13 cellular contexts compared by ENCODE assay signal in the genomic region with DNA sequence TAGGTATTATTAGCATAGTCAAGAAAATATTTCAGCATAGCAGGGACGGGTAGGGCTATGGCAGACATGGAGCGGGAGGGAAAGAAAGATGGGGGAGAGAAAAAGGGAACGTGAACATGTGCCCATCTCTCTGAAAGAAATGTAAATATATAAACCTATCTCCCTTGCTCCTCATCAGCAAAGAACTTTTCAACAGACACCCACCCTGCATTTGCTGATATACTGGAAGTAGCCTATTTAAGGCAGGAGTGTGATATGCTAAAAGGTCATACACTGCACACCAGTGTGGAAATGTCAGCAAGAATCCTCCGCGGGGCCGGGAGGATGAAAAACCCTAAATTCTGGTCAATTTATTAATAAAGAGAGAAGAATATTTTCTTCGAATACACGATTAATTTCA. TPM values are rescaled to one million over a fixed set of nuclear protein-coding genes. Genes with fewer than 3 reads are reported as not detected.
DNase-seq lines count a peak whose midpoint lies in the region; ATAC-seq and TF ChIP-seq lines count a peak whose summit lies in the region.
"Had no signal": no experiment of that assay in that cellular context is flagged by ENCODE, and none has a peak within 500 bp of the region (broad histone marks: within the 10 kb centered on the region; RNA-seq: fewer than 3 reads in every experiment).

No MANE protein-coding gene starts in this region.

- peak overlapping the region; percentile 83 for H3K4me3 ChIP-seq in left ventricle myocardium inferior
- peak overlapping the region; percentile 71 for H3K4me3 ChIP-seq in astrocyte of the cerebellum (ENCODE audit: low read depth, low read length)

- H3K27me3 Mint-ChIP-seq in immature natural killer cell (ENCODE audit: low read depth in 3 of 3) (peaks cover 3 to 10% (median 5%) of the 10 kb centered on the region in 3 donors), type B pancreatic cell (peaks cover 3% of the 10 kb centered on the region)
- H3K27me3 Mint-ChIP-seq in activated T-cell treated with anti-CD3 and anti-CD28 coated beads, Interleukin-2, amount 50 U/mL, for 4 hours (ENCODE audit: low read depth) = peaks cover 4% of the 10 kb centered on the region

- no peak for TF ChIP-seq CTCF in left ventricle myocardium inferior (IDR thresholded peaks at IDR 0.05; ENCODE audit: borderline replicate concordance)
- TF ChIP-seq CTCF in astrocyte of the cerebellum (IDR thresholded peaks at IDR 0.05; ENCODE audit: low read depth, low read length, missing control alignments) = no peak
- TF ChIP-seq CTCF in type B pancreatic cell (conservative IDR thresholded peaks at IDR 0.05) = no peak

- H3K4me1 ChIP-seq in left ventricle myocardium inferior = peaks cover 28% of the 10 kb centered on the region

- H3K36me3 Mint-ChIP-seq in immature natural killer cell (no peaks in the 10 kb centered on the region), type B pancreatic cell (no peaks in the 10 kb centered on the region)
- H3K36me3 Mint-ChIP-seq in activated T-cell treated with anti-CD3 and anti-CD28 coated beads, Interleukin-2, amount 50 U/mL, for 4 hours (ENCODE audit: insufficient read depth) = no peaks in the 10 kb centered on the region

- in situ Hi-C loops in astrocyte of the cerebellum (cut with HindIII; ENCODE audit: low sequenced_read_pairs) = no loop called here

- H3K27me3 ChIP-seq in left ventricle myocardium inferior (ENCODE audit: low read depth) = no peaks in the 10 kb centered on the region
- H3K27me3 ChIP-seq: ascending aorta, vagina had no signal

- intact Hi-C loops in left ventricle myocardium inferior (cut with micrococcal nuclease) (no loop called here), left cardiac atrium (cut with DNase I) (loop anchor here in 1 of 2 donors (10.0 kb wide), 1 partner anchor 103 kb away; no protein-coding TSS in a partner anchor)

- DNase-seq in left ventricle myocardium inferior (no peak), left cardiac atrium (no peak), astrocyte of the cerebellum (ENCODE audit: low read depth) (no peak), immature natural killer cell (no peak), type B pancreatic cell (ENCODE audit: extremely low spot score, unreplicated experiment) (no peak), Ammon's horn (ENCODE audit: low spot score) (no peak)
- no peak for DNase-seq in activated T-cell treated with anti-CD3 and anti-CD28 coated beads, Interleukin-2, amount 50 U/mL, for 4 hours
- DNase-seq: activated CD8-positive, alpha-beta memory T cell treated with anti-CD3 and anti-CD28 coated beads, Interleukin-2, amount 50 U/mL, for 4 hours; NCI-H1092 treated with DMSO at 0.1 percent for 48 hours; NCI-H524 treated with DMSO at 0.1 percent for 48 hours had no signal

- H3K36me3 ChIP-seq in left ventricle myocardium inferior = no peaks in the 10 kb centered on the region
- H3K36me3 ChIP-seq: ascending aorta, vagina had no signal

- H3K9me3 ChIP-seq in left ventricle myocardium inferior (replicated peaks) = no peaks in the 10 kb centered on the region
- H3K9me3 ChIP-seq: ascending aorta, vagina had no signal

- H3K9me3 Mint-ChIP-seq in immature natural killer cell (no peaks in the 10 kb centered on the region), type B pancreatic cell (no peaks in the 10 kb centered on the region)
- H3K9me3 Mint-ChIP-seq in activated T-cell treated with anti-CD3 and anti-CD28 coated beads, Interleukin-2, amount 50 U/mL, for 4 hours = no peaks in the 10 kb centered on the region

- H3K27ac ChIP-seq in left ventricle myocardium inferior (replicated peaks) = no peak overlapping the region

- ATAC-seq in left cardiac atrium (no peak), HG03025 (IDR thresholded peaks at IDR 0.05; ENCODE audit: low FRiP score, unreplicated experiment) (no peak)
- no peak for ATAC-seq in activated T-cell treated with anti-CD3 and anti-CD28 coated beads, Interleukin-2, amount 50 U/mL, for 4 hours

- peak overlapping the region in 3 of 5 donors; percentile 75 to 89 (median 81) for H3K4me3 Mint-ChIP-seq in immature natural killer cell
- H3K4me3 Mint-ChIP-seq in type B pancreatic cell = peak overlapping the region; percentile 98
- H3K4me3 Mint-ChIP-seq in activated T-cell treated with anti-CD3 and anti-CD28 coated beads, Interleukin-2, amount 50 U/mL, for 4 hours = no peak overlapping the region

- no peak overlapping the region for H3K27ac Mint-ChIP-seq in immature natural killer cell
- peak overlapping the region; percentile 95 for H3K27ac Mint-ChIP-seq in type B pancreatic cell

- H3K4me1 Mint-ChIP-seq in immature natural killer cell (peaks cover 9 to 18% of the 10 kb centered on the region in 2 donors), type B pancreatic cell (ENCODE audit: unreplicated experiment) (peaks cover 36% of the 10 kb centered on the region)
- peaks cover 15% of the 10 kb centered on the region for H3K4me1 Mint-ChIP-seq in activated T-cell treated with anti-CD3 and anti-CD28 coated beads, Interleukin-2, amount 50 U/mL, for 4 hours (ENCODE audit: low read depth)

RNA-seq across cellular contexts. Expression of gene MBOAT2, which starts 1.7 kb away (rescaled TPM):
- total RNA-seq in left ventricle myocardium inferior (5.3 TPM), left cardiac atrium (1 to 10 TPM; 6.7 to 8.8 TPM), type B pancreatic cell (ENCODE audit: low replicate concordance) (53.0 and 60.8 TPM in 2 replicates)
- polyA plus RNA-seq in immature natural killer cell = 1 to 10 TPM in 2 of 3 donors, not detected in 1; 1.6 to 2.2 TPM
- total RNA-seq in activated T-cell treated with anti-CD3 and anti-CD28 coated beads, Interleukin-2, amount 50 U/mL, for 4 hours = under 1 TPM; 0.74 to 0.99 (median 0.95) TPM
